1 cellular context compared by ENCODE assay signal in the genomic region with DNA sequence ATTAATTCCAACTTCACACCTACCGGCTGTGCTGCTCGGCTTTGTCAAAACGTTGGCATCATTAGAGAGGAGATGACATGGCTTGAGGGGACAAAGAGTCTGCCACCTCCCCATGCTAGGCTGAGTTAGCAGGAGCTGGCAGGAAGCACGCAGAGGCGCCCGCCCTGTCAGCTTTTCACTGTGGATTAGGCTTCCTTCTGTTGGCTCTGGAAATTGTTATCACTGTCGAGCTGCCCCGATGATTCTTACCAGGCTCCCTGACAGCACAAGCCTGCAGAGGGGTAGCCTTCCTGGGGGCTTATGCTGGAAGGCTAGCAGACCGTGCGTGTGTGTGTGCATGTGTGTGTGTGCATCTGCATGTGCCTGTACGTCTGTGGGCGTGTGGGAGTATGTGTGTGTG.
A peak's percentile ranks its signal among the peaks of the same experiment; 100 is the strongest.
TF ChIP-seq lines count a peak whose summit lies in the region.

No MANE protein-coding gene starts in this region.

TF ChIP-seq in SK-N-SH, 30 proteins besides CTCF, POLR2A, EP300 and RAD21:
- TF ChIP-seq YY1 (IDR thresholded peaks at IDR 0.05; ENCODE audit: low read depth), result no peak
- TF ChIP-seq MXI1 (IDR thresholded peaks at IDR 0.05; ENCODE audit: low read depth, low read length), result peak; percentile 78
- peak; percentile 96 for TF ChIP-seq GATA2 (CRISPR knock-in tag; IDR thresholded peaks at IDR 0.05)
- TF ChIP-seq CHD2 (IDR thresholded peaks at IDR 0.05; ENCODE audit: low read length, partially characterized antibody), result peak; percentile 81
- TF ChIP-seq TCF12 (IDR thresholded peaks at IDR 0.05), result peak; percentile 72
- peak; percentile 24; the same call in 1 of the 2 replicates for TF ChIP-seq SMC3 (IDR thresholded peaks at IDR 0.05; ENCODE audit: low read depth, low read length)
- TF ChIP-seq, protein P1, sequence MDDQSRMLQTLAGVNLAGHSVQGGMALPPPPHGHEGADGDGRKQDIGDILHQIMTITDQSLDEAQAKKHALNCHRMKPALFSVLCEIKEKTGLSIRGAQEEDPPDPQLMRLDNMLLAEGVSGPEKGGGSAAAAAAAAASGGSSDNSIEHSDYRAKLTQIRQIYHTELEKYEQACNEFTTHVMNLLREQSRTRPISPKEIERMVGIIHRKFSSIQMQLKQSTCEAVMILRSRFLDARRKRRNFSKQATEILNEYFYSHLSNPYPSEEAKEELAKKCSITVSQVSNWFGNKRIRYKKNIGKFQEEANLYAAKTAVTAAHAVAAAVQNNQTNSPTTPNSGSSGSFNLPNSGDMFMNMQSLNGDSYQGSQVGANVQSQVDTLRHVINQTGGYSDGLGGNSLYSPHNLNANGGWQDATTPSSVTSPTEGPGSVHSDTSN (IDR thresholded peaks at IDR 0.05), result peak; percentile 43; the same call in 1 of the 2 replicates
- TF ChIP-seq FOSL2 (IDR thresholded peaks at IDR 0.05; ENCODE audit: borderline replicate concordance, low read depth), result no peak
- peak; percentile 90 for TF ChIP-seq FOXJ3 (CRISPR knock-in tag; IDR thresholded peaks at IDR 0.05)
- no peak for TF ChIP-seq EZH2phosphoT487 (IDR thresholded peaks at IDR 0.05; ENCODE audit: borderline replicate concordance, low read depth)
- TF ChIP-seq RCOR1 (IDR thresholded peaks at IDR 0.05; ENCODE audit: low read length), result peak; percentile 92
- no peak for TF ChIP-seq RFX5 (IDR thresholded peaks at IDR 0.05; ENCODE audit: low read length)
- no peak for TF ChIP-seq SIN3A (IDR thresholded peaks at IDR 0.05; ENCODE audit: borderline replicate concordance, low read depth, low read length)
- TF ChIP-seq, protein P2, sequence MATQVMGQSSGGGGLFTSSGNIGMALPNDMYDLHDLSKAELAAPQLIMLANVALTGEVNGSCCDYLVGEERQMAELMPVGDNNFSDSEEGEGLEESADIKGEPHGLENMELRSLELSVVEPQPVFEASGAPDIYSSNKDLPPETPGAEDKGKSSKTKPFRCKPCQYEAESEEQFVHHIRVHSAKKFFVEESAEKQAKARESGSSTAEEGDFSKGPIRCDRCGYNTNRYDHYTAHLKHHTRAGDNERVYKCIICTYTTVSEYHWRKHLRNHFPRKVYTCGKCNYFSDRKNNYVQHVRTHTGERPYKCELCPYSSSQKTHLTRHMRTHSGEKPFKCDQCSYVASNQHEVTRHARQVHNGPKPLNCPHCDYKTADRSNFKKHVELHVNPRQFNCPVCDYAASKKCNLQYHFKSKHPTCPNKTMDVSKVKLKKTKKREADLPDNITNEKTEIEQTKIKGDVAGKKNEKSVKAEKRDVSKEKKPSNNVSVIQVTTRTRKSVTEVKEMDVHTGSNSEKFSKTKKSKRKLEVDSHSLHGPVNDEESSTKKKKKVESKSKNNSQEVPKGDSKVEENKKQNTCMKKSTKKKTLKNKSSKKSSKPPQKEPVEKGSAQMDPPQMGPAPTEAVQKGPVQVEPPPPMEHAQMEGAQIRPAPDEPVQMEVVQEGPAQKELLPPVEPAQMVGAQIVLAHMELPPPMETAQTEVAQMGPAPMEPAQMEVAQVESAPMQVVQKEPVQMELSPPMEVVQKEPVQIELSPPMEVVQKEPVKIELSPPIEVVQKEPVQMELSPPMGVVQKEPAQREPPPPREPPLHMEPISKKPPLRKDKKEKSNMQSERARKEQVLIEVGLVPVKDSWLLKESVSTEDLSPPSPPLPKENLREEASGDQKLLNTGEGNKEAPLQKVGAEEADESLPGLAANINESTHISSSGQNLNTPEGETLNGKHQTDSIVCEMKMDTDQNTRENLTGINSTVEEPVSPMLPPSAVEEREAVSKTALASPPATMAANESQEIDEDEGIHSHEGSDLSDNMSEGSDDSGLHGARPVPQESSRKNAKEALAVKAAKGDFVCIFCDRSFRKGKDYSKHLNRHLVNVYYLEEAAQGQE (IDR thresholded peaks at IDR 0.05; ENCODE audit: low read depth, low read length), result no peak
- no peak for TF ChIP-seq ELF1 (IDR thresholded peaks at IDR 0.05)
- TF ChIP-seq, protein P3, sequence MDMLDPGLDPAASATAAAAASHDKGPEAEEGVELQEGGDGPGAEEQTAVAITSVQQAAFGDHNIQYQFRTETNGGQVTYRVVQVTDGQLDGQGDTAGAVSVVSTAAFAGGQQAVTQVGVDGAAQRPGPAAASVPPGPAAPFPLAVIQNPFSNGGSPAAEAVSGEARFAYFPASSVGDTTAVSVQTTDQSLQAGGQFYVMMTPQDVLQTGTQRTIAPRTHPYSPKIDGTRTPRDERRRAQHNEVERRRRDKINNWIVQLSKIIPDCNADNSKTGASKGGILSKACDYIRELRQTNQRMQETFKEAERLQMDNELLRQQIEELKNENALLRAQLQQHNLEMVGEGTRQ (IDR thresholded peaks at IDR 0.05; ENCODE audit: borderline replicate concordance, low read depth, low read length), result no peak
- no peak for TF ChIP-seq NFIC (IDR thresholded peaks at IDR 0.05; ENCODE audit: borderline replicate concordance)
- TF ChIP-seq, protein P4, sequence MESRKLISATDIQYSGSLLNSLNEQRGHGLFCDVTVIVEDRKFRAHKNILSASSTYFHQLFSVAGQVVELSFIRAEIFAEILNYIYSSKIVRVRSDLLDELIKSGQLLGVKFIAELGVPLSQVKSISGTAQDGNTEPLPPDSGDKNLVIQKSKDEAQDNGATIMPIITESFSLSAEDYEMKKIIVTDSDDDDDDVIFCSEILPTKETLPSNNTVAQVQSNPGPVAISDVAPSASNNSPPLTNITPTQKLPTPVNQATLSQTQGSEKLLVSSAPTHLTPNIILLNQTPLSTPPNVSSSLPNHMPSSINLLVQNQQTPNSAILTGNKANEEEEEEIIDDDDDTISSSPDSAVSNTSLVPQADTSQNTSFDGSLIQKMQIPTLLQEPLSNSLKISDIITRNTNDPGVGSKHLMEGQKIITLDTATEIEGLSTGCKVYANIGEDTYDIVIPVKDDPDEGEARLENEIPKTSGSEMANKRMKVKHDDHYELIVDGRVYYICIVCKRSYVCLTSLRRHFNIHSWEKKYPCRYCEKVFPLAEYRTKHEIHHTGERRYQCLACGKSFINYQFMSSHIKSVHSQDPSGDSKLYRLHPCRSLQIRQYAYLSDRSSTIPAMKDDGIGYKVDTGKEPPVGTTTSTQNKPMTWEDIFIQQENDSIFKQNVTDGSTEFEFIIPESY (IDR thresholded peaks at IDR 0.05; ENCODE audit: borderline replicate concordance, low read depth), result no peak
- peak; percentile 42; the same call in 1 of the 2 replicates for TF ChIP-seq POLR2AphosphoS5 (IDR thresholded peaks at IDR 0.05; ENCODE audit: low read depth, low read length)
